Comparison of ENCODE assay signal across 30 cellular contexts in the genomic region with DNA sequence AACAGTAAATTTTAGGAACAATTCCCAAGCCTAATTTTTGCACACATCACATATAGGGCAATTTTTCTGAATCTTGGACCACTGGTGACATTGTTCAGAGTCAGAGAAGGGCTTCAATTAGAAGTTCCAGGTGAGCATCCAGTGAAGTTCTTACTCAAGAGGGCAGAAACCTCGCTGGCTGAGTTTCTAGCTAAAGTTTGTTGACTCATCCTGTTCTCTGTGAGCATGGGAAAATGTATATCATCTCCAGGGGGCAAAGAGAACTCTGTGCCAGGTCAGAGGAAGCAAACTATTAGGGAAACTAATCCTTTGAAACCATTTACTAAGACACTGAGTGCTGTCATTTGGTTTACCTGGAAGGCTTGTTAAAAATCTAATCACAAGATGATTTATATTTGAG.
A peak's percentile ranks its signal among the peaks of the same experiment; 100 is the strongest.
DNase-seq lines count a peak whose midpoint lies in the region; ATAC-seq, FAIRE-seq and TF ChIP-seq lines count a peak whose summit lies in the region.
"Had no signal": no experiment of that assay in that cellular context is flagged by ENCODE, and none has a peak within 500 bp of the region (broad histone marks: within the 10 kb centered on the region; RNA-seq: fewer than 3 reads in every experiment).

No MANE protein-coding gene starts in this region.

- H3K27ac ChIP-seq in mesenchymal stem cell (ENCODE audit: low read length, poor library complexity, severe bottlenecking) (no peak overlapping the region), heart right ventricle (no peak overlapping the region)
- H3K27ac ChIP-seq: cardiac muscle cell, lower lobe of right lung had no signal

- H3K4me2 ChIP-seq in mesenchymal stem cell (ENCODE audit: low read length, poor library complexity, severe bottlenecking), result no peak overlapping the region

- no peaks in the 10 kb centered on the region for H3K36me3 ChIP-seq in bronchial epithelial cell (ENCODE audit: control insufficient read depth, insufficient read depth, low read length)
- no peaks in the 10 kb centered on the region for H3K36me3 ChIP-seq in mesenchymal stem cell (ENCODE audit: control insufficient read depth in 1 of 2, insufficient read depth in 2 of 2, low read depth in 1 of 2, low read length in 2 of 2)
- no peaks in the 10 kb centered on the region for H3K36me3 ChIP-seq in heart right ventricle
- H3K36me3 ChIP-seq: cardiac muscle cell, lower lobe of right lung had no signal

- no peaks in the 10 kb centered on the region for H3K4me1 ChIP-seq in mesenchymal stem cell (ENCODE audit: control insufficient read depth, insufficient read depth, low read depth, low read length)
- H3K4me1 ChIP-seq in heart right ventricle, result peaks cover 0 to 17% (median 0%) of the 10 kb centered on the region in 9 donors
- H3K4me1 ChIP-seq: lower lobe of right lung had no signal

- H3K18ac ChIP-seq in mesenchymal stem cell (ENCODE audit: low read depth in 1 of 2, low read length in 2 of 2), result no peak overlapping the region

- TF ChIP-seq CTCF in bronchial epithelial cell (IDR thresholded peaks at IDR 0.05; ENCODE audit: insufficient read depth, low read length, severe bottlenecking) (no peak), heart right ventricle (IDR thresholded peaks at IDR 0.05) (no peak)

- H3K14ac ChIP-seq in mesenchymal stem cell (ENCODE audit: low read length in 2 of 2), result no peak overlapping the region

- no peak overlapping the region for H2BK12ac ChIP-seq in mesenchymal stem cell (ENCODE audit: low read length in 2 of 2)

- H2BK15ac ChIP-seq in mesenchymal stem cell (ENCODE audit: low read depth, poor library complexity, severe bottlenecking), result no peak overlapping the region

- DNase-seq in ELR (ENCODE audit: low read depth) (peak; percentile 25), RCC 7860 (ENCODE audit: low spot score) (peak; percentile 33), bronchial epithelial cell (ENCODE audit: low read depth) (peak; percentile 41), mesenchymal stem cell (peak; percentile 39), DMS53 (lab: John Stamatoyannopoulos, UW) (no peak), heart right ventricle (no peak), germinal center (ENCODE audit: low spot score) (no peak)
- DNase-seq: ACHN; activated CD4-positive, alpha-beta memory T cell treated with anti-CD3 and anti-CD28 coated beads for 36 hours; activated naive CD8-positive, alpha-beta T cell treated with anti-CD3 and anti-CD28 coated beads, Interleukin-2, amount 50 U/mL, for 24 hours; activated T-cell treated with anti-CD3 and anti-CD28 coated beads, Interleukin-2, amount 50 U/mL, for 72 hours; CD4-positive, alpha-beta memory T cell; cortex of kidney; DMS 273 treated with DMSO at 0.1 percent for 48 hours; effector memory CD8-positive, alpha-beta T cell; KBM-7; lower lobe of right lung; NCI-H1417; NCI-H2029 treated with DMSO at 0.1 percent for 48 hours; NCI-H526; Right ventricle myocardium superior; substantia nigra; trophoblast cell had no signal

- no peaks in the 10 kb centered on the region for H3K79me1 ChIP-seq in mesenchymal stem cell (replicated peaks; ENCODE audit: low read length, poor library complexity, severe bottlenecking)

- H2BK120ac ChIP-seq in mesenchymal stem cell (ENCODE audit: low read depth, low read length), result no peak overlapping the region

- ATAC-seq in HG02678 (IDR thresholded peaks at IDR 0.05; ENCODE audit: unreplicated experiment) (no peak), heart right ventricle (no peak)
- ATAC-seq: activated CD4-positive, CD25-positive, alpha-beta regulatory T cell treated with anti-CD3 and anti-CD28 coated beads, Interleukin-2, amount 50 U/mL, for 24 hours; activated naive CD8-positive, alpha-beta T cell treated with anti-CD3 and anti-CD28 coated beads, Interleukin-2, amount 50 U/mL, for 24 hours; activated T-cell treated with anti-CD3 and anti-CD28 coated beads, Interleukin-2, amount 50 U/mL, for 72 hours; effector memory CD8-positive, alpha-beta T cell; esophagus mucosa; HCT116; lower lobe of right lung; SK-N-SH treated with all-trans-retinoic acid at 6 μM for 48 hours; stimulated activated memory B cell treated with anti-CD40 and anti-IgM and Interleukin-4, amounts not matched to agents 10 μg/mL and 1 μg/mL and 100 μg/mL, for 72 hours had no signal

- H3K4ac ChIP-seq in mesenchymal stem cell (ENCODE audit: low read depth in 1 of 2, low read length in 2 of 2), result no peak overlapping the region

- FAIRE-seq in RCC 7860 (lab: Jason Lieb, UNC) (no peak), bronchial epithelial cell (lab: Jason Lieb, UNC) (no peak)

- no peak overlapping the region for H3K4me3 ChIP-seq in bronchial epithelial cell (ENCODE audit: low read depth, low read length)
- no peak overlapping the region for H3K4me3 ChIP-seq in mesenchymal stem cell (ENCODE audit: insufficient read depth in 1 of 2, low read depth in 1 of 2, low read length in 2 of 2)
- no peak overlapping the region for H3K4me3 ChIP-seq in heart right ventricle
- H3K4me3 ChIP-seq: cardiac muscle cell, lower lobe of right lung had no signal

- no peak overlapping the region for H4K91ac ChIP-seq in mesenchymal stem cell (ENCODE audit: low read length)

- no peak overlapping the region for H2AK5ac ChIP-seq in mesenchymal stem cell (ENCODE audit: low read length, severe bottlenecking)

- no peak overlapping the region for H2BK5ac ChIP-seq in mesenchymal stem cell (ENCODE audit: low read depth, low read length, poor library complexity, severe bottlenecking)

- H3K23ac ChIP-seq in mesenchymal stem cell (ENCODE audit: low read length in 2 of 2), result no peak overlapping the region

- intact Hi-C loops in heart right ventricle (cut with DNase I), result loop anchor here in 1 of 10 donors (10.0 kb wide), 1 partner anchor 468 kb away; no protein-coding TSS in a partner anchor

- no peak overlapping the region for H2AFZ ChIP-seq in mesenchymal stem cell (ENCODE audit: low read depth, low read length)

- H3K27me3 ChIP-seq in bronchial epithelial cell (ENCODE audit: control insufficient read depth, insufficient read depth, low read length), result no peaks in the 10 kb centered on the region
- H3K27me3 ChIP-seq in mesenchymal stem cell (ENCODE audit: control insufficient read depth in 1 of 2, insufficient read depth in 1 of 2, low read length in 2 of 2), result no peaks in the 10 kb centered on the region
- H3K27me3 ChIP-seq in heart right ventricle, result no peaks in the 10 kb centered on the region
- H3K27me3 ChIP-seq: cardiac muscle cell had no signal

- no peak overlapping the region for H4K8ac ChIP-seq in mesenchymal stem cell (ENCODE audit: low read length)

- 76% methylated on average over 1 of the region's 1 CpG for WGBS in mesenchymal stem cell
- WGBS in heart right ventricle, 2 donors, result 96 to 97% methylated on average over 1 of the region's 1 CpG

- H3K9me3 ChIP-seq in mesenchymal stem cell (ENCODE audit: control insufficient read depth, low read length), result no peaks in the 10 kb centered on the region
- no peaks in the 10 kb centered on the region for H3K9me3 ChIP-seq in heart right ventricle
- H3K9me3 ChIP-seq: lower lobe of right lung had no signal

- H3K9ac ChIP-seq in mesenchymal stem cell (ENCODE audit: low read length), result no peak overlapping the region

Comparison
In these comparisons a context has a peak if more than half of its experiments do, and no peak if none do; other contexts are left out.
1. DNase-seq: peak in ELR (single experiment), RCC 7860 (single experiment), bronchial epithelial cell (single experiment) and mesenchymal stem cell (single experiment); none in DMS53 (single experiment), heart right ventricle (0 of 2) and germinal center (single experiment).